In the genomic region with DNA sequence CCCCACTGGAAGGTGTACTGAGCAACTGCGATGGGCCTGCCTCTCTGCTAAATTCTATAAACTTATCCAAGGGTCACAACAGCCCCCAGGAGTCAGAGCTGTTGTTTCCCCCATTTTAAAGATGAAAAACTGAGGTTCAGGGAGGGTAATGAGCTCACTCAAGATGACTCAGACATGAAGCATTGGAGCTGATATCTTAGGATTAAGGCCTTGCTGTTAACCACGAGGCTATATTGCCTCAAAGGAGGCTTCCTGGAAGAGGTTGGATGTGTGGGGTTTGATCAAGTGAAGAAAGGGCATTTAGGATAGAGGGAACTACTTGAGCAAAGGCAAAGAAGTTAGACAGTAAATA, we compare ENCODE assay signal across 1 cellular context.
TF ChIP-seq lines count a peak whose summit lies in the region.

No MANE protein-coding gene starts in this region.

TF ChIP-seq in K562, 482 proteins besides CTCF, POLR2A, EP300 and RAD21 (continued from another document and continues in another):
- TF ChIP-seq HLTF (IDR thresholded peaks at IDR 0.05) (no peak), MYBL2 (IDR thresholded peaks at IDR 0.05; ENCODE audit: low read depth) (no peak), MYBL2 (CRISPR knock-in tag; IDR thresholded peaks at IDR 0.05; ENCODE audit: borderline replicate concordance) (no peak), KHSRP (IDR thresholded peaks at IDR 0.05) (no peak), ZNF655 (CRISPR knock-in tag; IDR thresholded peaks at IDR 0.05) (no peak), NEUROD1 (IDR thresholded peaks at IDR 0.05; ENCODE audit: borderline replicate concordance, low read depth, low read length, partially characterized antibody) (no peak), HDAC2 (IDR thresholded peaks at IDR 0.05) (peak; percentile 77), NFIX (CRISPR knock-in tag; IDR thresholded peaks at IDR 0.05; ENCODE audit: low read depth) (no peak), LEF1 (IDR thresholded peaks at IDR 0.05) (0 out of 2 replicates have a peak, but pooled peaks have one; percentile 21), EGR1 (conservative IDR thresholded peaks at IDR 0.05) (no peak), ZNF75A (CRISPR knock-in tag; IDR thresholded peaks at IDR 0.05) (no peak), TCF7 (IDR thresholded peaks at IDR 0.05; ENCODE audit: borderline replicate concordance) (no peak), ZNF77 (CRISPR knock-in tag; IDR thresholded peaks at IDR 0.05) (no peak), ZSCAN29 (IDR thresholded peaks at IDR 0.05) (no peak), BRD9 (IDR thresholded peaks at IDR 0.05; ENCODE audit: low read depth, partially characterized antibody) (peak; percentile 45), NUFIP1 (IDR thresholded peaks at IDR 0.05; ENCODE audit: partially characterized antibody) (no peak), ZNF41 (CRISPR knock-in tag; conservative IDR thresholded peaks at IDR 0.05) (no peak), RUNX1 (IDR thresholded peaks at IDR 0.05; ENCODE audit: low read depth) (no peak), E2F1 (CRISPR knock-in tag; IDR thresholded peaks at IDR 0.05) (no peak), JUNB (CRISPR knock-in tag; conservative IDR thresholded peaks at IDR 0.05) (no peak), RCOR1 (IDR thresholded peaks at IDR 0.05; ENCODE audit: borderline replicate concordance in 1 of 2, low read depth in 2 of 2, low read length in 2 of 2) (peak in 1 of 2 experiments; percentile 66; a peak in 1 of 4 replicates), SMAD2 (IDR thresholded peaks at IDR 0.05; ENCODE audit: low read depth, low read length) (no peak), PURB (CRISPR knock-in tag; IDR thresholded peaks at IDR 0.05; ENCODE audit: low read depth) (no peak), ELF2 (CRISPR knock-in tag; IDR thresholded peaks at IDR 0.05) (no peak), ZNF644 (tag; IDR thresholded peaks at IDR 0.05; ENCODE audit: low read depth) (no peak), ZNF212 (CRISPR knock-in tag; IDR thresholded peaks at IDR 0.05) (no peak), ATF1 (CRISPR knock-in tag; IDR thresholded peaks at IDR 0.05) (no peak), ATF1 (tag; IDR thresholded peaks at IDR 0.05) (no peak), HDAC1 (IDR thresholded peaks at IDR 0.05) (0 out of 4 replicates have a peak, but pooled peaks of 1 of the 2 experiments have one; percentile 2), SMAD3 (CRISPR knock-in tag; conservative IDR thresholded peaks at IDR 0.05) (no peak), STAG1 (CRISPR knock-in tag; IDR thresholded peaks at IDR 0.05; ENCODE audit: borderline replicate concordance) (no peak), THAP12 (CRISPR knock-in tag; IDR thresholded peaks at IDR 0.05) (no peak), SNRNP70 (optimal IDR thresholded peaks at IDR 0.05; ENCODE audit: low read depth, low read length) (no peak), ZNF449 (CRISPR knock-in tag; IDR thresholded peaks at IDR 0.05) (no peak), PATZ1 (CRISPR knock-in tag; IDR thresholded peaks at IDR 0.05; ENCODE audit: borderline replicate concordance) (no peak)
- TF ChIP-seq, protein P1, sequence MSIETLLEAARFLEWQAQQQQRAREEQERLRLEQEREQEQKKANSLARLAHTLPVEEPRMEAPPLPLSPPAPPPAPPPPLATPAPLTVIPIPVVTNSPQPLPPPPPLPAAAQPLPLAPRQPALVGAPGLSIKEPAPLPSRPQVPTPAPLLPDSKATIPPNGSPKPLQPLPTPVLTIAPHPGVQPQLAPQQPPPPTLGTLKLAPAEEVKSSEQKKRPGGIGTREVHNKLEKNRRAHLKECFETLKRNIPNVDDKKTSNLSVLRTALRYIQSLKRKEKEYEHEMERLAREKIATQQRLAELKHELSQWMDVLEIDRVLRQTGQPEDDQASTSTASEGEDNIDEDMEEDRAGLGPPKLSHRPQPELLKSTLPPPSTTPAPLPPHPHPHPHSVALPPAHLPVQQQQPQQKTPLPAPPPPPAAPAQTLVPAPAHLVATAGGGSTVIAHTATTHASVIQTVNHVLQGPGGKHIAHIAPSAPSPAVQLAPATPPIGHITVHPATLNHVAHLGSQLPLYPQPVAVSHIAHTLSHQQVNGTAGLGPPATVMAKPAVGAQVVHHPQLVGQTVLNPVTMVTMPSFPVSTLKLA (conservative IDR thresholded peaks at IDR 0.05): no peak; a peak in 1 of 4 replicates
- TF ChIP-seq, protein P2, sequence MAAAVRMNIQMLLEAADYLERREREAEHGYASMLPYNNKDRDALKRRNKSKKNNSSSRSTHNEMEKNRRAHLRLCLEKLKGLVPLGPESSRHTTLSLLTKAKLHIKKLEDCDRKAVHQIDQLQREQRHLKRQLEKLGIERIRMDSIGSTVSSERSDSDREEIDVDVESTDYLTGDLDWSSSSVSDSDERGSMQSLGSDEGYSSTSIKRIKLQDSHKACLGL (CRISPR knock-in tag; IDR thresholded peaks at IDR 0.05; ENCODE audit: borderline replicate concordance, poor library complexity, severe bottlenecking): no peak
- TF ChIP-seq, protein P3, sequence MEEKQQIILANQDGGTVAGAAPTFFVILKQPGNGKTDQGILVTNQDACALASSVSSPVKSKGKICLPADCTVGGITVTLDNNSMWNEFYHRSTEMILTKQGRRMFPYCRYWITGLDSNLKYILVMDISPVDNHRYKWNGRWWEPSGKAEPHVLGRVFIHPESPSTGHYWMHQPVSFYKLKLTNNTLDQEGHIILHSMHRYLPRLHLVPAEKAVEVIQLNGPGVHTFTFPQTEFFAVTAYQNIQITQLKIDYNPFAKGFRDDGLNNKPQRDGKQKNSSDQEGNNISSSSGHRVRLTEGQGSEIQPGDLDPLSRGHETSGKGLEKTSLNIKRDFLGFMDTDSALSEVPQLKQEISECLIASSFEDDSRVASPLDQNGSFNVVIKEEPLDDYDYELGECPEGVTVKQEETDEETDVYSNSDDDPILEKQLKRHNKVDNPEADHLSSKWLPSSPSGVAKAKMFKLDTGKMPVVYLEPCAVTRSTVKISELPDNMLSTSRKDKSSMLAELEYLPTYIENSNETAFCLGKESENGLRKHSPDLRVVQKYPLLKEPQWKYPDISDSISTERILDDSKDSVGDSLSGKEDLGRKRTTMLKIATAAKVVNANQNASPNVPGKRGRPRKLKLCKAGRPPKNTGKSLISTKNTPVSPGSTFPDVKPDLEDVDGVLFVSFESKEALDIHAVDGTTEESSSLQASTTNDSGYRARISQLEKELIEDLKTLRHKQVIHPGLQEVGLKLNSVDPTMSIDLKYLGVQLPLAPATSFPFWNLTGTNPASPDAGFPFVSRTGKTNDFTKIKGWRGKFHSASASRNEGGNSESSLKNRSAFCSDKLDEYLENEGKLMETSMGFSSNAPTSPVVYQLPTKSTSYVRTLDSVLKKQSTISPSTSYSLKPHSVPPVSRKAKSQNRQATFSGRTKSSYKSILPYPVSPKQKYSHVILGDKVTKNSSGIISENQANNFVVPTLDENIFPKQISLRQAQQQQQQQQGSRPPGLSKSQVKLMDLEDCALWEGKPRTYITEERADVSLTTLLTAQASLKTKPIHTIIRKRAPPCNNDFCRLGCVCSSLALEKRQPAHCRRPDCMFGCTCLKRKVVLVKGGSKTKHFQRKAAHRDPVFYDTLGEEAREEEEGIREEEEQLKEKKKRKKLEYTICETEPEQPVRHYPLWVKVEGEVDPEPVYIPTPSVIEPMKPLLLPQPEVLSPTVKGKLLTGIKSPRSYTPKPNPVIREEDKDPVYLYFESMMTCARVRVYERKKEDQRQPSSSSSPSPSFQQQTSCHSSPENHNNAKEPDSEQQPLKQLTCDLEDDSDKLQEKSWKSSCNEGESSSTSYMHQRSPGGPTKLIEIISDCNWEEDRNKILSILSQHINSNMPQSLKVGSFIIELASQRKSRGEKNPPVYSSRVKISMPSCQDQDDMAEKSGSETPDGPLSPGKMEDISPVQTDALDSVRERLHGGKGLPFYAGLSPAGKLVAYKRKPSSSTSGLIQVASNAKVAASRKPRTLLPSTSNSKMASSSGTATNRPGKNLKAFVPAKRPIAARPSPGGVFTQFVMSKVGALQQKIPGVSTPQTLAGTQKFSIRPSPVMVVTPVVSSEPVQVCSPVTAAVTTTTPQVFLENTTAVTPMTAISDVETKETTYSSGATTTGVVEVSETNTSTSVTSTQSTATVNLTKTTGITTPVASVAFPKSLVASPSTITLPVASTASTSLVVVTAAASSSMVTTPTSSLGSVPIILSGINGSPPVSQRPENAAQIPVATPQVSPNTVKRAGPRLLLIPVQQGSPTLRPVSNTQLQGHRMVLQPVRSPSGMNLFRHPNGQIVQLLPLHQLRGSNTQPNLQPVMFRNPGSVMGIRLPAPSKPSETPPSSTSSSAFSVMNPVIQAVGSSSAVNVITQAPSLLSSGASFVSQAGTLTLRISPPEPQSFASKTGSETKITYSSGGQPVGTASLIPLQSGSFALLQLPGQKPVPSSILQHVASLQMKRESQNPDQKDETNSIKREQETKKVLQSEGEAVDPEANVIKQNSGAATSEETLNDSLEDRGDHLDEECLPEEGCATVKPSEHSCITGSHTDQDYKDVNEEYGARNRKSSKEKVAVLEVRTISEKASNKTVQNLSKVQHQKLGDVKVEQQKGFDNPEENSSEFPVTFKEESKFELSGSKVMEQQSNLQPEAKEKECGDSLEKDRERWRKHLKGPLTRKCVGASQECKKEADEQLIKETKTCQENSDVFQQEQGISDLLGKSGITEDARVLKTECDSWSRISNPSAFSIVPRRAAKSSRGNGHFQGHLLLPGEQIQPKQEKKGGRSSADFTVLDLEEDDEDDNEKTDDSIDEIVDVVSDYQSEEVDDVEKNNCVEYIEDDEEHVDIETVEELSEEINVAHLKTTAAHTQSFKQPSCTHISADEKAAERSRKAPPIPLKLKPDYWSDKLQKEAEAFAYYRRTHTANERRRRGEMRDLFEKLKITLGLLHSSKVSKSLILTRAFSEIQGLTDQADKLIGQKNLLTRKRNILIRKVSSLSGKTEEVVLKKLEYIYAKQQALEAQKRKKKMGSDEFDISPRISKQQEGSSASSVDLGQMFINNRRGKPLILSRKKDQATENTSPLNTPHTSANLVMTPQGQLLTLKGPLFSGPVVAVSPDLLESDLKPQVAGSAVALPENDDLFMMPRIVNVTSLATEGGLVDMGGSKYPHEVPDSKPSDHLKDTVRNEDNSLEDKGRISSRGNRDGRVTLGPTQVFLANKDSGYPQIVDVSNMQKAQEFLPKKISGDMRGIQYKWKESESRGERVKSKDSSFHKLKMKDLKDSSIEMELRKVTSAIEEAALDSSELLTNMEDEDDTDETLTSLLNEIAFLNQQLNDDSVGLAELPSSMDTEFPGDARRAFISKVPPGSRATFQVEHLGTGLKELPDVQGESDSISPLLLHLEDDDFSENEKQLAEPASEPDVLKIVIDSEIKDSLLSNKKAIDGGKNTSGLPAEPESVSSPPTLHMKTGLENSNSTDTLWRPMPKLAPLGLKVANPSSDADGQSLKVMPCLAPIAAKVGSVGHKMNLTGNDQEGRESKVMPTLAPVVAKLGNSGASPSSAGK (IDR thresholded peaks at IDR 0.05): peak; percentile 66
